15 cellular contexts compared by ENCODE assay signal in genomic region chr16:3999890-4000325, GRCh38.
A peak's percentile ranks its signal among the peaks of the same experiment; 100 is the strongest.
DNase-seq lines count a peak whose midpoint lies in the region; ATAC-seq, FAIRE-seq and TF ChIP-seq lines count a peak whose summit lies in the region.
"Had no signal": no experiment of that assay in that cellular context is flagged by ENCODE, and none has a peak within 500 bp of the region (broad histone marks: within the 10 kb centered on the region; RNA-seq: fewer than 3 reads in every experiment).

No MANE protein-coding gene starts in this region.

- no peak overlapping the region for H3K9ac ChIP-seq in K562 (ENCODE audit: insufficient read depth in 1 of 2, low read depth in 2 of 2, low read length in 2 of 2)

- no peaks in the 10 kb centered on the region for H3K79me2 ChIP-seq in K562 (ENCODE audit: control insufficient read depth, insufficient read depth, low read length)

- peak; percentile 63 for FAIRE-seq in HTR-8/SVneo (lab: Jason Lieb, UNC)
- peak; percentile 65 for FAIRE-seq in K562 (lab: Jason Lieb, UNC)
- FAIRE-seq: H54, kidney had no signal

- intact Hi-C loops in K562 (cut with micrococcal nuclease), result no loop called here

- H3K4me3 Mint-ChIP-seq in mesothelial cell of epicardium, result no peak overlapping the region
- H3K4me3 Mint-ChIP-seq: CD14-positive monocyte had no signal

- no peak for TF ChIP-seq POLR2A in K562 (conservative IDR thresholded peaks at IDR 0.05)

- H3K4me3 ChIP-seq in K562, result no peak overlapping the region

- no peak overlapping the region for H3K4me2 ChIP-seq in K562 (ENCODE audit: insufficient read depth, low read length)

- no peak for TF ChIP-seq EP300 in K562 (IDR thresholded peaks at IDR 0.05; ENCODE audit: low read length)

- no peaks in the 10 kb centered on the region for H3K9me3 ChIP-seq in K562 (replicated peaks; ENCODE audit: control insufficient read depth, insufficient read depth, low read depth, low read length)

- no peaks in the 10 kb centered on the region for H3K36me3 ChIP-seq in K562 (ENCODE audit: control insufficient read depth, insufficient read depth, low read length)

- peak; percentile 19 for DNase-seq in A172 (ENCODE audit: low spot score)
- DNase-seq in HTR-8/SVneo (ENCODE audit: insufficient read length, low spot score), result no peak
- DNase-seq in K562 (ENCODE audit: extremely low read depth in 1 of 4, low spot score in 3 of 4), result peak in 1 of 4 experiments; percentile 16
- DNase-seq in mesothelial cell of epicardium (ENCODE audit: low spot score in 2 of 2, unreplicated experiment in 2 of 2), result no peak
- DNase-seq in UCSD-AML1 (lab: John Stamatoyannopoulos, UW; ENCODE audit: unreplicated experiment), result no peak
- no peak for DNase-seq in NCI-H82 treated with DMSO at 0.1 percent for 48 hours (lab: John Stamatoyannopoulos, UW; ENCODE audit: unreplicated experiment)
- DNase-seq in GDM1 (lab: John Stamatoyannopoulos, UW), result no peak
- no peak for DNase-seq in HT-29 (ENCODE audit: low spot score)
- DNase-seq: activated CD4-positive, alpha-beta T cell treated with anti-CD3 and anti-CD28 coated beads for 48 hours; SIG-M5; stimulated activated CD4-positive, alpha-beta T cell treated with anti-CD3 and anti-CD28 coated beads, Interleukin-4, amount 100 ng/mL, for 24 hours; substantia nigra had no signal

- POLR2A ChIA-PET in K562 (lab: Yijun Ruan, JAX), result no interaction called here

- no peak for TF ChIP-seq CTCF in K562 (IDR thresholded peaks at IDR 0.05 in 2 of 3, conservative IDR thresholded peaks at IDR 0.05 in 1 of 3; ENCODE audit: insufficient read depth in 2 of 3, low read depth in 1 of 3, low read length in 3 of 3)
- no peak for TF ChIP-seq CTCF in mesothelial cell of epicardium (IDR thresholded peaks at IDR 0.05; ENCODE audit: unreplicated experiment)

- 0 out of 2 replicates have a peak, but pooled peaks cover 6% of the 10 kb centered on the region for H4K20me1 ChIP-seq in K562 (replicated peaks; ENCODE audit: control insufficient read depth, insufficient read depth, low read length)

- peaks cover 27% of the 10 kb centered on the region for H3K4me1 Mint-ChIP-seq in mesothelial cell of epicardium

- no TSS peak for BruUV-seq in K562 (replicated peaks; lab: Mats Ljungman, UMichigan)

- no peak overlapping the region for H3K27ac ChIP-seq in K562 (ENCODE audit: extremely low read depth, low read depth, low read length)

- H3K27me3 Mint-ChIP-seq in mesothelial cell of epicardium (ENCODE audit: low read depth), result no peaks in the 10 kb centered on the region

- H3K4me1 ChIP-seq in K562 (replicated peaks in 1 of 2; ENCODE audit: control insufficient read depth in 2 of 2, insufficient read depth in 2 of 2, low read length in 2 of 2), result peaks cover 0 to 4% of the 10 kb centered on the region in 2 experiments; a peak in 3 of 5 replicates

- no peaks in the 10 kb centered on the region for H3K9me1 ChIP-seq in K562 (ENCODE audit: control insufficient read depth, insufficient read depth, low read length)

- H3K36me3 Mint-ChIP-seq in mesothelial cell of epicardium, result no peaks in the 10 kb centered on the region

- no peak for ATAC-seq in K562

- H3K27ac Mint-ChIP-seq in mesothelial cell of epicardium, result peak overlapping the region; percentile 85

- in situ Hi-C loops in K562 (cut with MboI), result no loop called here

- TF ChIP-seq RAD21 in K562 (CRISPR knock-in tag; conservative IDR thresholded peaks at IDR 0.05 in 1 of 2, IDR thresholded peaks at IDR 0.05 in 1 of 2), result no peak

- WGBS in K562 (ENCODE audit: insufficient coverage, low coverage, missing lambda C conversion rate), result 2% methylated on average over 11 of the region's 11 CpGs

- H3K9me3 Mint-ChIP-seq in mesothelial cell of epicardium, result no peaks in the 10 kb centered on the region
- H3K9me3 Mint-ChIP-seq: CD14-positive monocyte had no signal

- CTCF ChIA-PET in K562 (lab: Yijun Ruan, JAX; ENCODE audit: low intra/inter-chr PET ratio), result no interaction called here

- peaks cover 35 to 60% of the 10 kb centered on the region in 2 experiments for H3K27me3 ChIP-seq in K562 (ENCODE audit: control insufficient read depth in 2 of 2, insufficient read depth in 2 of 2, low read length in 2 of 2)

- no peak overlapping the region for H2AFZ ChIP-seq in K562 (ENCODE audit: low read depth, low read length)

TF ChIP-seq in K562, 482 proteins besides CTCF, POLR2A, EP300 and RAD21:
- no peak for TF ChIP-seq TAL1 (IDR thresholded peaks at IDR 0.05)
- TF ChIP-seq ARNT (IDR thresholded peaks at IDR 0.05), result no peak
- TF ChIP-seq GTF2E2 (tag; IDR thresholded peaks at IDR 0.05), result no peak
- no peak for TF ChIP-seq JUN (IDR thresholded peaks at IDR 0.05; ENCODE audit: borderline replicate concordance, low read depth, low read length)
- no peak for TF ChIP-seq JUN (CRISPR knock-in tag; IDR thresholded peaks at IDR 0.05; ENCODE audit: borderline replicate concordance)
- peak; percentile 39; the same call in 1 of the 2 replicates for TF ChIP-seq CBFA2T3 (IDR thresholded peaks at IDR 0.05)
- TF ChIP-seq ZBED1 (IDR thresholded peaks at IDR 0.05), result no peak
- TF ChIP-seq TEAD4 (IDR thresholded peaks at IDR 0.05; ENCODE audit: low read length), result peak; percentile 32; the same call in 1 of the 2 replicates
- TF ChIP-seq TEAD4 (CRISPR knock-in tag; IDR thresholded peaks at IDR 0.05; ENCODE audit: borderline replicate concordance), result no peak
- no peak for TF ChIP-seq ELF2 (CRISPR knock-in tag; IDR thresholded peaks at IDR 0.05)
- no peak for TF ChIP-seq ZFP1 (CRISPR knock-in tag; IDR thresholded peaks at IDR 0.05)
- TF ChIP-seq, protein P1, sequence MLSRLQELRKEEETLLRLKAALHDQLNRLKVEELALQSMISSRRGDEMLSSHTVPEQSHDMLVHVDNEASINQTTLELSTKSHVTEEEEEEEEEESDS (CRISPR knock-in tag; IDR thresholded peaks at IDR 0.05), result no peak
- no peak for TF ChIP-seq ARID3B (CRISPR knock-in tag; IDR thresholded peaks at IDR 0.05; ENCODE audit: borderline replicate concordance)
